ENCODE assay signal across 8 cellular contexts in the genomic region with DNA sequence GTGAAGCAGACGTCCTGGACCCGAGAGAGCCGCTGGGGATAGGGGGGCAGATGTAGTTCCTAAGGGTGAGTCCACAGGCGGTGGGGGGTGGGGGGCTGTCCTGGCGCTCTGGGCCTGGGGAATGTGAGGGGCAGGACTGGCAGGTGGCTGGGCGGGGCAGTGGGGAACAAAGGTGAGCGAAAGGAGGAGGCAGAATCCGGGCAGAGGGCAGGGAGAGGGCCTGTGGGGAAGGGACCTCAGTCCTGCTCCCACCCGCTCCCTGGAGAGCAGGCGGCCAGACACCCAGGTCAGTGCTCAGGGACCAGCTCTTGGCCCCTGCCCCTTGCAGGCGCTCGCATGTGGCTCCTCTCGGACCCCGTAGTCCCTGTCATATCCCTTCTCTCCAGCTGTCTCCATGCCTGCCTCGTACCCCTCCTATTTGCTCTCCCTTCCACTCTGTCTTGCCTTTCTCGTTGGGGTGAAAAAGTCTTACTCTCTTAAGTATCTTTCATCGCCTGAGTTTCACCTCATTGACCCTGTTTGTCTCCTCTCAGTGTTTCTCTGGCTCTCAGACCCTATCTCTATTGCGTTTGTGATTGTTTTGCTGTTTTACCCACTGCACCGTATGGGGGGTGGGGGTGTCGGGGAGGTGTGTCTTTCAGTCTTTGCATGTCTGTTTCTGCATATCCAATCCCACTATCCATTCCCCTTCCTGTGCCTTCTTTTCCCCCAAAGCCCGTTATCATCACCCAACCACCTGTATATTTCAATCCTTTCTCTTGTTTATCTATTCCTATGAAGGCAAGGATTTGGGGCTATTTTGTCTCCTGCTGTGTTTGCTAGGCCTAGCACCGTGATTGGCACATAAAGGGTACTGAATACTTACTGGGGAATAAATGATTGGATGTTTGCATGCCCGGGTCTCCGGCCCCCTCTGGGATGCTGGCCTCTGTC. TPM values are rescaled to one million over a fixed set of nuclear protein-coding genes. Genes with fewer than 3 reads are reported as not detected.
DNase-seq lines count a peak whose midpoint lies in the region; ATAC-seq and TF ChIP-seq lines count a peak whose summit lies in the region.

No MANE protein-coding gene starts in this region.

- H3K9me2 ChIP-seq in DOHH2 (replicated peaks; ENCODE audit: control insufficient read depth, low read length): no peaks in the 10 kb centered on the region

- no peak overlapping the region for H2AK5ac ChIP-seq in trophoblast cell (ENCODE audit: low read length)

- no peak for TF ChIP-seq CTCF in DOHH2 (IDR thresholded peaks at IDR 0.05; ENCODE audit: low read depth, low read length, poor library complexity, severe bottlenecking)
- TF ChIP-seq CTCF in epithelial cell of proximal tubule (conservative IDR thresholded peaks at IDR 0.05; ENCODE audit: low read depth, low read length): no peak

- no peak overlapping the region for H2AFZ ChIP-seq in trophoblast cell (ENCODE audit: insufficient read depth, low read length, poor library complexity)

- WGBS in trophoblast cell (ENCODE audit: extremely low coverage, insufficient coverage, insufficient read length): no CpG with 5 or more reads among the region's 24 CpGs

- H2BK5ac ChIP-seq in trophoblast cell (ENCODE audit: low read depth, low read length, poor library complexity): no peak overlapping the region

- H3K23ac ChIP-seq in trophoblast cell (ENCODE audit: low read length): no peak overlapping the region

- H3F3A ChIP-seq in DOHH2 (ENCODE audit: control insufficient read depth, insufficient read depth): peaks cover 4% of the 10 kb centered on the region

- H4K20me1 ChIP-seq in DOHH2 (ENCODE audit: control insufficient read depth, insufficient read depth, low read depth, low read length): no peaks in the 10 kb centered on the region

- H3K4me3 ChIP-seq in DOHH2 (ENCODE audit: low read length) (peak overlapping the region; percentile 78), epithelial cell of proximal tubule (ENCODE audit: low read depth, low read length) (peak overlapping the region; percentile 81), trophoblast cell (ENCODE audit: low read depth, low read length) (peak overlapping the region; percentile 80)

- no peak overlapping the region for H2BK12ac ChIP-seq in trophoblast cell (ENCODE audit: low read length)

- H3K9me3 ChIP-seq in DOHH2 (ENCODE audit: control insufficient read depth, insufficient read depth, low read length) (no peaks in the 10 kb centered on the region), trophoblast cell (ENCODE audit: insufficient read depth, low read depth, low read length) (no peaks in the 10 kb centered on the region)

- DNase-seq in NCI-H69 (lab: John Stamatoyannopoulos, UW) (peak; percentile 32), epithelial cell of proximal tubule (ENCODE audit: low read depth) (no peak), trophoblast cell (no peak), foreskin melanocyte (no peak), KG1 (lab: John Stamatoyannopoulos, UW) (no peak)
- DNase-seq in activated effector memory CD4-positive, alpha-beta T cell treated with anti-CD3 and anti-CD28 coated beads, Interleukin-2, amount 50 U/mL, for 16 hours: no peak

- peak overlapping the region; percentile 10 for H4K91ac ChIP-seq in trophoblast cell (ENCODE audit: low read depth, low read length)

- peak overlapping the region; percentile 6 for H3K14ac ChIP-seq in trophoblast cell (ENCODE audit: low read length)

- no peak overlapping the region for H4K12ac ChIP-seq in trophoblast cell (ENCODE audit: low read depth, low read length)

- ATAC-seq in GM19395 (IDR thresholded peaks at IDR 0.05; ENCODE audit: unreplicated experiment): no peak

- H3K4me1 ChIP-seq in DOHH2 (ENCODE audit: control insufficient read depth, low read length) (peaks cover 22% of the 10 kb centered on the region), trophoblast cell (ENCODE audit: control insufficient read depth in 1 of 2, insufficient read depth in 2 of 2, low read length in 2 of 2) (peaks cover 7 to 12% of the 10 kb centered on the region in 2 experiments)

- peak overlapping the region; percentile 91 for H3K4me2 ChIP-seq in DOHH2 (ENCODE audit: low read length)
- peak overlapping the region; percentile 93 for H3K4me2 ChIP-seq in trophoblast cell (ENCODE audit: low read length)

- H3K79me1 ChIP-seq in trophoblast cell (ENCODE audit: low read length): peaks cover 4% of the 10 kb centered on the region

- no peak overlapping the region for H3K18ac ChIP-seq in trophoblast cell (ENCODE audit: low read length)

- H3K4ac ChIP-seq in trophoblast cell (ENCODE audit: low read depth, low read length): peak overlapping the region; percentile 15

- H3K79me2 ChIP-seq in DOHH2 (ENCODE audit: control insufficient read depth, low read length) (peaks cover 26% of the 10 kb centered on the region), trophoblast cell (ENCODE audit: control insufficient read depth, insufficient read depth, low read length, poor library complexity) (no peaks in the 10 kb centered on the region)

- peak overlapping the region; percentile 81 for H3K9ac ChIP-seq in trophoblast cell (ENCODE audit: low read length)

- no peak overlapping the region for H2BK120ac ChIP-seq in trophoblast cell (ENCODE audit: insufficient read depth, low read length, poor library complexity)

- peaks cover 18% of the 10 kb centered on the region for H3K36me3 ChIP-seq in DOHH2 (ENCODE audit: control insufficient read depth, low read length)
- H3K36me3 ChIP-seq in trophoblast cell (ENCODE audit: control insufficient read depth in 1 of 2, insufficient read depth in 2 of 2, low read length in 2 of 2): peaks cover 2 to 3% of the 10 kb centered on the region in 2 experiments

- no peak overlapping the region for H4K8ac ChIP-seq in trophoblast cell (ENCODE audit: low read depth, low read length)

- H3K27me3 ChIP-seq in DOHH2 (ENCODE audit: control insufficient read depth, low read length) (no peaks in the 10 kb centered on the region), trophoblast cell (ENCODE audit: insufficient read depth, low read length) (no peaks in the 10 kb centered on the region)

- H3K27ac ChIP-seq in DOHH2 (ENCODE audit: low read depth, low read length) (no peak overlapping the region), trophoblast cell (ENCODE audit: low read depth, low read length) (no peak overlapping the region)

RNA-seq across cellular contexts. Expression of a gene that starts 5.8 kb away (rescaled TPM):
- total RNA-seq in epithelial cell of proximal tubule: 13.0 and 14.5 TPM in 2 replicates
- polyA plus RNA-seq in trophoblast cell (2013): 14.1 and 14.9 TPM in 2 replicates

RNA-seq across cellular contexts. Expression of a gene that starts 6.1 kb away (rescaled TPM):
- 2,819 and 2,927 TPM in 2 replicates for total RNA-seq in epithelial cell of proximal tubule
- polyA plus RNA-seq in trophoblast cell (2013): 1,727 and 1,729 TPM in 2 replicates

RNA-seq across cellular contexts. Expression of a gene that starts 10.2 kb away (rescaled TPM):
- total RNA-seq in epithelial cell of proximal tubule: 0.14 and 0.40 TPM in 2 replicates
- polyA plus RNA-seq in trophoblast cell (2013): 0.07 TPM in 2 replicates

RNA-seq across cellular contexts. Expression of a gene that starts 12.1 kb away (rescaled TPM):
- total RNA-seq in epithelial cell of proximal tubule: 1.3 and 5.9 TPM in 2 replicates
- 0.90 and 0.94 TPM in 2 replicates for polyA plus RNA-seq in trophoblast cell (2013)

RNA-seq across cellular contexts. Expression of a gene that starts 18.5 kb away (rescaled TPM):
- total RNA-seq in epithelial cell of proximal tubule: not detected in 2 replicates
- not detected in 2 replicates for polyA plus RNA-seq in trophoblast cell (2013)
